ENCODE assay signal across 1 cellular context in the genomic region with DNA sequence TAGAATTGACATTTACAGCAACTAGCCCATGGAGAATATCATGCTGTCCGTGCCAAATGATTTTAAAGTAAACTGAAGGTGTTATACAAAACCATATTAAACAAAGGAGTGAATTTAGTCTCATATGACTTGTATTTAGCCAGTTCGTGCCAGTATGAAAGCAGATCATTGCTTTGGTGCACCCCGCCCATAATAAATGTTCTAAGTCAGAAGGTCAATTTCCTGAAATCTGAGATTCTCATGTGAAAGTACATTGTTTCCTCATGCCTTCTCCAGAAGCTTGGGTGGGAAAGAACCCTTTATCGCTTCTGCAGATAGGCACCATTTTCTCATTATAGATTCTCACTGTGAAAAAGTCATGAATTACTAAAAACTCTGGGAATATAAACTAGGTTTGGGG.
TF ChIP-seq lines count a peak whose summit lies in the region.

No MANE protein-coding gene starts in this region.

TF ChIP-seq in A549, 52 proteins besides CTCF, POLR2A, EP300 and RAD21 (continued from another document):
- TF ChIP-seq, protein P1, sequence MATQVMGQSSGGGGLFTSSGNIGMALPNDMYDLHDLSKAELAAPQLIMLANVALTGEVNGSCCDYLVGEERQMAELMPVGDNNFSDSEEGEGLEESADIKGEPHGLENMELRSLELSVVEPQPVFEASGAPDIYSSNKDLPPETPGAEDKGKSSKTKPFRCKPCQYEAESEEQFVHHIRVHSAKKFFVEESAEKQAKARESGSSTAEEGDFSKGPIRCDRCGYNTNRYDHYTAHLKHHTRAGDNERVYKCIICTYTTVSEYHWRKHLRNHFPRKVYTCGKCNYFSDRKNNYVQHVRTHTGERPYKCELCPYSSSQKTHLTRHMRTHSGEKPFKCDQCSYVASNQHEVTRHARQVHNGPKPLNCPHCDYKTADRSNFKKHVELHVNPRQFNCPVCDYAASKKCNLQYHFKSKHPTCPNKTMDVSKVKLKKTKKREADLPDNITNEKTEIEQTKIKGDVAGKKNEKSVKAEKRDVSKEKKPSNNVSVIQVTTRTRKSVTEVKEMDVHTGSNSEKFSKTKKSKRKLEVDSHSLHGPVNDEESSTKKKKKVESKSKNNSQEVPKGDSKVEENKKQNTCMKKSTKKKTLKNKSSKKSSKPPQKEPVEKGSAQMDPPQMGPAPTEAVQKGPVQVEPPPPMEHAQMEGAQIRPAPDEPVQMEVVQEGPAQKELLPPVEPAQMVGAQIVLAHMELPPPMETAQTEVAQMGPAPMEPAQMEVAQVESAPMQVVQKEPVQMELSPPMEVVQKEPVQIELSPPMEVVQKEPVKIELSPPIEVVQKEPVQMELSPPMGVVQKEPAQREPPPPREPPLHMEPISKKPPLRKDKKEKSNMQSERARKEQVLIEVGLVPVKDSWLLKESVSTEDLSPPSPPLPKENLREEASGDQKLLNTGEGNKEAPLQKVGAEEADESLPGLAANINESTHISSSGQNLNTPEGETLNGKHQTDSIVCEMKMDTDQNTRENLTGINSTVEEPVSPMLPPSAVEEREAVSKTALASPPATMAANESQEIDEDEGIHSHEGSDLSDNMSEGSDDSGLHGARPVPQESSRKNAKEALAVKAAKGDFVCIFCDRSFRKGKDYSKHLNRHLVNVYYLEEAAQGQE (IDR thresholded peaks at IDR 0.05): no peak
- TF ChIP-seq, protein P2, sequence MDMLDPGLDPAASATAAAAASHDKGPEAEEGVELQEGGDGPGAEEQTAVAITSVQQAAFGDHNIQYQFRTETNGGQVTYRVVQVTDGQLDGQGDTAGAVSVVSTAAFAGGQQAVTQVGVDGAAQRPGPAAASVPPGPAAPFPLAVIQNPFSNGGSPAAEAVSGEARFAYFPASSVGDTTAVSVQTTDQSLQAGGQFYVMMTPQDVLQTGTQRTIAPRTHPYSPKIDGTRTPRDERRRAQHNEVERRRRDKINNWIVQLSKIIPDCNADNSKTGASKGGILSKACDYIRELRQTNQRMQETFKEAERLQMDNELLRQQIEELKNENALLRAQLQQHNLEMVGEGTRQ (IDR thresholded peaks at IDR 0.05): no peak
- TF ChIP-seq CHD2 (IDR thresholded peaks at IDR 0.05; ENCODE audit: low read length, partially characterized antibody): no peak
- no peak for TF ChIP-seq RCOR1 (IDR thresholded peaks at IDR 0.05; ENCODE audit: low read depth, low read length)
- TF ChIP-seq EHF (CRISPR knock-in tag; IDR thresholded peaks at IDR 0.05): no peak
- TF ChIP-seq, protein P3, sequence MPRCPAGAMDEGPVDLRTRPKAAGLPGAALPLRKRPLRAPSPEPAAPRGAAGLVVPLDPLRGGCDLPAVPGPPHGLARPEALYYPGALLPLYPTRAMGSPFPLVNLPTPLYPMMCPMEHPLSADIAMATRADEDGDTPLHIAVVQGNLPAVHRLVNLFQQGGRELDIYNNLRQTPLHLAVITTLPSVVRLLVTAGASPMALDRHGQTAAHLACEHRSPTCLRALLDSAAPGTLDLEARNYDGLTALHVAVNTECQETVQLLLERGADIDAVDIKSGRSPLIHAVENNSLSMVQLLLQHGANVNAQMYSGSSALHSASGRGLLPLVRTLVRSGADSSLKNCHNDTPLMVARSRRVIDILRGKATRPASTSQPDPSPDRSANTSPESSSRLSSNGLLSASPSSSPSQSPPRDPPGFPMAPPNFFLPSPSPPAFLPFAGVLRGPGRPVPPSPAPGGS (IDR thresholded peaks at IDR 0.05): no peak
- TF ChIP-seq ESRRA (IDR thresholded peaks at IDR 0.05; ENCODE audit: borderline replicate concordance, low read length): no peak
